In the genomic region with DNA sequence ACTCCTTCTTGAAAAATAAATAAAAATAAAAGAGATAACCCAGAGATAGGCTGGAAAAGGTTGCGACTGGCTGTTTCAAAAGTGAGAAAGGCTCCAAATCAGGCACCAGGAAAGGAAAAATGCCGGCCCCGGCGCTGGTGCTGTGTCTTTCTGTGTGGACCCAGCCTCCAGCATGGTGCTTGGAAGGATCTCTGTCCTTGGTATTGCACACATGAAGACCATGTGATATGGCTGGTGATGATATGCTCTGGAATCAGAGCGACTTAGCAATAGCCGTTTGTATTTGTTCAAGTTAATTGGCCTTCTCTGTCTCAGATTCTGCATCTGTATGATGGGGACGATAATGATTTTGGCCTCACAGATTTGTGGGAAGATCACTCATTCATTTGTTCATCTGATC, we compare ENCODE assay signal across 15 cellular contexts. TPM values are rescaled to one million over a fixed set of nuclear protein-coding genes. Genes with fewer than 3 reads are reported as not detected.
DNase-seq lines count a peak whose midpoint lies in the region; ATAC-seq and TF ChIP-seq lines count a peak whose summit lies in the region.
"Had no signal": no experiment of that assay in that cellular context is flagged by ENCODE, and none has a peak within 500 bp of the region (broad histone marks: within the 10 kb centered on the region; RNA-seq: fewer than 3 reads in every experiment).

No MANE protein-coding gene starts in this region.

- H3K4me3 Mint-ChIP-seq in brain (peak overlapping the region in 4 of 5 experiments; percentile 21 to 50 (median 36)), neural crest cell (peak overlapping the region; percentile 62)
- H3K4me3 Mint-ChIP-seq: CD8-positive, alpha-beta T cell had no signal

- DNase-seq in neural crest cell (ENCODE audit: low read depth, low spot score) (no peak), NCI-H2171 treated with DMSO at 0.1 percent for 48 hours (lab: John Stamatoyannopoulos, UW) (no peak)
- DNase-seq: ACHN; BE2C; Calu3; CD8-positive, alpha-beta T cell; DMS79 treated with DMSO at 0.1 percent for 48 hours; GF-D8; GM23248 had no signal

- no peaks in the 10 kb centered on the region for H3K36me3 ChIP-seq in HEK293 (ENCODE audit: control insufficient read depth in 2 of 2, insufficient read depth in 1 of 2, low read length in 2 of 2)
- H3K36me3 ChIP-seq: BE2C, HAP-1 had no signal

- CTCF ChIA-PET in HEK293 (lab: Yijun Ruan, JAX): no interaction called here

- H3K36me3 Mint-ChIP-seq in brain (no peaks in the 10 kb centered on the region), neural crest cell (ENCODE audit: low read depth) (no peaks in the 10 kb centered on the region)
- H3K36me3 Mint-ChIP-seq: CD8-positive, alpha-beta T cell had no signal

- peaks cover 89% of the 10 kb centered on the region for H3K4me1 Mint-ChIP-seq in brain
- peaks cover 68% of the 10 kb centered on the region for H3K4me1 Mint-ChIP-seq in neural crest cell

- H3K27ac Mint-ChIP-seq in brain (peak overlapping the region in 3 of 5 experiments; percentile 45 to 71 (median 49)), neural crest cell (ENCODE audit: unreplicated experiment) (no peak overlapping the region)
- H3K27ac Mint-ChIP-seq: CD8-positive, alpha-beta T cell had no signal

- POLR2A ChIA-PET in HEK293 (lab: Yijun Ruan, JAX): no interaction called here

- H3K27ac ChIP-seq in HEK293 (ENCODE audit: extremely low read depth, low read depth, low read length): no peak overlapping the region
- H3K27ac ChIP-seq: GM23248, HL-60 had no signal

- TF ChIP-seq CTCF in HEK293 (tag by site-specific recombination; IDR thresholded peaks at IDR 0.05) (no peak), brain (conservative IDR thresholded peaks at IDR 0.05) (no peak), neural crest cell (conservative IDR thresholded peaks at IDR 0.05) (no peak)

- no peak overlapping the region for H3K4me3 ChIP-seq in HEK293 (ENCODE audit: low read depth, low read length)
- H3K4me3 ChIP-seq: GM23248, HAP-1 had no signal

- peaks cover 10% of the 10 kb centered on the region for H3K4me1 ChIP-seq in HEK293 (ENCODE audit: control insufficient read depth, insufficient read depth, low read length)
- H3K4me1 ChIP-seq: BE2C had no signal

- ATAC-seq in GM21447 (IDR thresholded peaks at IDR 0.05; ENCODE audit: unreplicated experiment): no peak
- ATAC-seq in GM21723 (IDR thresholded peaks at IDR 0.05; ENCODE audit: unreplicated experiment): no peak
- ATAC-seq: CD8-positive, alpha-beta T cell had no signal

- H3K9me3 ChIP-seq in HEK293 (ENCODE audit: control insufficient read depth, insufficient read depth, low read depth, low read length): no peaks in the 10 kb centered on the region
- H3K9me3 ChIP-seq: BE2C, HAP-1 had no signal

- H3K27me3 Mint-ChIP-seq in brain (peaks cover 13% of the 10 kb centered on the region), neural crest cell (ENCODE audit: low read depth) (peaks cover 14% of the 10 kb centered on the region)

- H3K9me3 Mint-ChIP-seq in brain (peaks cover 0 to 5% (median 0%) of the 10 kb centered on the region in 5 experiments), neural crest cell (no peaks in the 10 kb centered on the region)
- H3K9me3 Mint-ChIP-seq: CD8-positive, alpha-beta T cell had no signal

TF ChIP-seq in HEK293, 187 proteins besides CTCF, POLR2A, EP300 and RAD21:
- TF ChIP-seq YY2 (tag by site-specific recombination; IDR thresholded peaks at IDR 0.05): no peak
- no peak for TF ChIP-seq ZSCAN23 (tag by site-specific recombination; IDR thresholded peaks at IDR 0.05)
- TF ChIP-seq ATF2 (tag by site-specific recombination; IDR thresholded peaks at IDR 0.05; ENCODE audit: low read depth): no peak
- TF ChIP-seq, protein P1, sequence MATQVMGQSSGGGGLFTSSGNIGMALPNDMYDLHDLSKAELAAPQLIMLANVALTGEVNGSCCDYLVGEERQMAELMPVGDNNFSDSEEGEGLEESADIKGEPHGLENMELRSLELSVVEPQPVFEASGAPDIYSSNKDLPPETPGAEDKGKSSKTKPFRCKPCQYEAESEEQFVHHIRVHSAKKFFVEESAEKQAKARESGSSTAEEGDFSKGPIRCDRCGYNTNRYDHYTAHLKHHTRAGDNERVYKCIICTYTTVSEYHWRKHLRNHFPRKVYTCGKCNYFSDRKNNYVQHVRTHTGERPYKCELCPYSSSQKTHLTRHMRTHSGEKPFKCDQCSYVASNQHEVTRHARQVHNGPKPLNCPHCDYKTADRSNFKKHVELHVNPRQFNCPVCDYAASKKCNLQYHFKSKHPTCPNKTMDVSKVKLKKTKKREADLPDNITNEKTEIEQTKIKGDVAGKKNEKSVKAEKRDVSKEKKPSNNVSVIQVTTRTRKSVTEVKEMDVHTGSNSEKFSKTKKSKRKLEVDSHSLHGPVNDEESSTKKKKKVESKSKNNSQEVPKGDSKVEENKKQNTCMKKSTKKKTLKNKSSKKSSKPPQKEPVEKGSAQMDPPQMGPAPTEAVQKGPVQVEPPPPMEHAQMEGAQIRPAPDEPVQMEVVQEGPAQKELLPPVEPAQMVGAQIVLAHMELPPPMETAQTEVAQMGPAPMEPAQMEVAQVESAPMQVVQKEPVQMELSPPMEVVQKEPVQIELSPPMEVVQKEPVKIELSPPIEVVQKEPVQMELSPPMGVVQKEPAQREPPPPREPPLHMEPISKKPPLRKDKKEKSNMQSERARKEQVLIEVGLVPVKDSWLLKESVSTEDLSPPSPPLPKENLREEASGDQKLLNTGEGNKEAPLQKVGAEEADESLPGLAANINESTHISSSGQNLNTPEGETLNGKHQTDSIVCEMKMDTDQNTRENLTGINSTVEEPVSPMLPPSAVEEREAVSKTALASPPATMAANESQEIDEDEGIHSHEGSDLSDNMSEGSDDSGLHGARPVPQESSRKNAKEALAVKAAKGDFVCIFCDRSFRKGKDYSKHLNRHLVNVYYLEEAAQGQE (tag by site-specific recombination; IDR thresholded peaks at IDR 0.05): peak; percentile 82
TF ChIP-seq in HEK293: peak in this region for 1.

RNA-seq across cellular contexts. Expression of gene WSCD1, which starts 3.4 kb away (rescaled TPM):
- polyA plus RNA-seq in brain (ENCODE audit: insufficient read depth, low read depth, low replicate concordance): 50.7 TPM
- 75.8 and 93.3 TPM in 2 replicates for total RNA-seq in neural crest cell
- total RNA-seq: CD8-positive, alpha-beta T cell had no signal
- polyA plus RNA-seq: GM23248 had no signal
